1 cellular context compared by ENCODE assay signal in the genomic region with DNA sequence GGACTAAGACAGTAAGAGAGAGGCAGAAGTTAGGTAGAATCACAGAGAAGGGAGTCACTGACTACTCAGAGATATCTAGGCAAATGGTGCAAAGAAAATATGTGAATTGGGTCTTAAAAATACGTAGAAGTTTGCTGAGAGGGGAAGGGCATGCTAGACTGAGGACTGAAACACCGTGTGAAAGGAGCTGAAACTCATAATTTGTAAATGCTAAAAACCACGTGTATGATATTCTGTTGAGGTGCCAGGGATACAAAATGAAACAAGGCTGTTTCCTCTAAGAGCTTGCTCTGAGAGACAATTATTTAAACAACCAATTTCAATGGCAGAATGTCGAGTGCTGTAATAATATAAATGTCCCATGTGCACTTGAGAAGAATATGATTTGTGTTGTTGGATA.
TF ChIP-seq lines count a peak whose summit lies in the region.

No MANE protein-coding gene starts in this region.

TF ChIP-seq in IMR-90, 13 proteins besides CTCF, POLR2A, EP300 and RAD21:
- no peak for TF ChIP-seq MAZ (IDR thresholded peaks at IDR 0.05; ENCODE audit: borderline replicate concordance, low read depth, low read length)
- no peak for TF ChIP-seq RCOR1 (IDR thresholded peaks at IDR 0.05; ENCODE audit: insufficient replicate concordance, low read length)
- no peak for TF ChIP-seq RFX5 (IDR thresholded peaks at IDR 0.05; ENCODE audit: low read depth, low read length)
- TF ChIP-seq USF2 (IDR thresholded peaks at IDR 0.05; ENCODE audit: low read depth, low read length), result no peak
- TF ChIP-seq NFE2L2 (IDR thresholded peaks at IDR 0.05; ENCODE audit: low read depth, low read length), result no peak
- TF ChIP-seq, protein P1, sequence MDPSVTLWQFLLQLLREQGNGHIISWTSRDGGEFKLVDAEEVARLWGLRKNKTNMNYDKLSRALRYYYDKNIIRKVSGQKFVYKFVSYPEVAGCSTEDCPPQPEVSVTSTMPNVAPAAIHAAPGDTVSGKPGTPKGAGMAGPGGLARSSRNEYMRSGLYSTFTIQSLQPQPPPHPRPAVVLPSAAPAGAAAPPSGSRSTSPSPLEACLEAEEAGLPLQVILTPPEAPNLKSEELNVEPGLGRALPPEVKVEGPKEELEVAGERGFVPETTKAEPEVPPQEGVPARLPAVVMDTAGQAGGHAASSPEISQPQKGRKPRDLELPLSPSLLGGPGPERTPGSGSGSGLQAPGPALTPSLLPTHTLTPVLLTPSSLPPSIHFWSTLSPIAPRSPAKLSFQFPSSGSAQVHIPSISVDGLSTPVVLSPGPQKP (IDR thresholded peaks at IDR 0.05; ENCODE audit: borderline replicate concordance, low read depth, low read length), result no peak
- no peak for TF ChIP-seq FOS (IDR thresholded peaks at IDR 0.05; ENCODE audit: low read depth, low read length)
